ENCODE assay signal across 2 cellular contexts in genomic region chr2:27042985-27043634, GRCh38.
TF ChIP-seq lines count a peak whose summit lies in the region.

No MANE protein-coding gene starts in this region.

TF ChIP-seq in SK-N-SH treated with all-trans-retinoic acid at 6 μM for 48 hours, 23 proteins besides CTCF, POLR2A, EP300 and RAD21 (continued from another document):
- TF ChIP-seq RARB (CRISPR knock-in tag; IDR thresholded peaks at IDR 0.05), result no peak
- no peak for TF ChIP-seq ZFP3 (CRISPR knock-in tag; IDR thresholded peaks at IDR 0.05)
- TF ChIP-seq OSR1 (CRISPR knock-in tag; IDR thresholded peaks at IDR 0.05), result no peak
- TF ChIP-seq ZNF70 (CRISPR knock-in tag; IDR thresholded peaks at IDR 0.05), result no peak
- no peak for TF ChIP-seq GLIS3 (CRISPR knock-in tag; IDR thresholded peaks at IDR 0.05)
- no peak for TF ChIP-seq ISL1 (CRISPR knock-in tag; IDR thresholded peaks at IDR 0.05)
- TF ChIP-seq SNAI2 (CRISPR knock-in tag; IDR thresholded peaks at IDR 0.05), result no peak
- TF ChIP-seq ZC3H10 (CRISPR knock-in tag; IDR thresholded peaks at IDR 0.05), result no peak
- TF ChIP-seq TOX (CRISPR knock-in tag; IDR thresholded peaks at IDR 0.05; ENCODE audit: borderline replicate concordance), result no peak
- no peak for TF ChIP-seq ZFP30 (CRISPR knock-in tag; IDR thresholded peaks at IDR 0.05)
- no peak for TF ChIP-seq BACH2 (CRISPR knock-in tag; IDR thresholded peaks at IDR 0.05; ENCODE audit: borderline replicate concordance)
- TF ChIP-seq, protein P1, sequence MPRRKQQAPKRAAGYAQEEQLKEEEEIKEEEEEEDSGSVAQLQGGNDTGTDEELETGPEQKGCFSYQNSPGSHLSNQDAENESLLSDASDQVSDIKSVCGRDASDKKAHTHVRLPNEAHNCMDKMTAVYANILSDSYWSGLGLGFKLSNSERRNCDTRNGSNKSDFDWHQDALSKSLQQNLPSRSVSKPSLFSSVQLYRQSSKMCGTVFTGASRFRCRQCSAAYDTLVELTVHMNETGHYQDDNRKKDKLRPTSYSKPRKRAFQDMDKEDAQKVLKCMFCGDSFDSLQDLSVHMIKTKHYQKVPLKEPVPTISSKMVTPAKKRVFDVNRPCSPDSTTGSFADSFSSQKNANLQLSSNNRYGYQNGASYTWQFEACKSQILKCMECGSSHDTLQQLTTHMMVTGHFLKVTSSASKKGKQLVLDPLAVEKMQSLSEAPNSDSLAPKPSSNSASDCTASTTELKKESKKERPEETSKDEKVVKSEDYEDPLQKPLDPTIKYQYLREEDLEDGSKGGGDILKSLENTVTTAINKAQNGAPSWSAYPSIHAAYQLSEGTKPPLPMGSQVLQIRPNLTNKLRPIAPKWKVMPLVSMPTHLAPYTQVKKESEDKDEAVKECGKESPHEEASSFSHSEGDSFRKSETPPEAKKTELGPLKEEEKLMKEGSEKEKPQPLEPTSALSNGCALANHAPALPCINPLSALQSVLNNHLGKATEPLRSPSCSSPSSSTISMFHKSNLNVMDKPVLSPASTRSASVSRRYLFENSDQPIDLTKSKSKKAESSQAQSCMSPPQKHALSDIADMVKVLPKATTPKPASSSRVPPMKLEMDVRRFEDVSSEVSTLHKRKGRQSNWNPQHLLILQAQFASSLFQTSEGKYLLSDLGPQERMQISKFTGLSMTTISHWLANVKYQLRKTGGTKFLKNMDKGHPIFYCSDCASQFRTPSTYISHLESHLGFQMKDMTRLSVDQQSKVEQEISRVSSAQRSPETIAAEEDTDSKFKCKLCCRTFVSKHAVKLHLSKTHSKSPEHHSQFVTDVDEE (CRISPR knock-in tag; IDR thresholded peaks at IDR 0.05), result no peak
- TF ChIP-seq PATZ1 (CRISPR knock-in tag; IDR thresholded peaks at IDR 0.05; ENCODE audit: borderline replicate concordance), result no peak

TF ChIP-seq in SK-N-SH, 30 proteins besides CTCF, POLR2A, EP300 and RAD21:
- no peak for TF ChIP-seq EZH2phosphoT487 (IDR thresholded peaks at IDR 0.05; ENCODE audit: borderline replicate concordance, low read depth)
- TF ChIP-seq ELF1 (IDR thresholded peaks at IDR 0.05), result no peak
- TF ChIP-seq GABPA (IDR thresholded peaks at IDR 0.05; ENCODE audit: low read depth), result no peak
